Comparison of ENCODE assay signal across 8 cellular contexts in genomic region chr22:24424001-24424900, GRCh38. TPM values are rescaled to one million over a fixed set of nuclear protein-coding genes. Genes with fewer than 3 reads are reported as not detected.
DNase-seq lines count a peak whose midpoint lies in the region; ATAC-seq and TF ChIP-seq lines count a peak whose summit lies in the region.

No MANE protein-coding gene starts in this region.

- intact Hi-C loops in CD4-positive, alpha-beta memory T cell (cut with micrococcal nuclease) = loop anchor here (1.0 to 5.0 kb wide), 4 partner anchors 10 to 333 kb away; no protein-coding TSS in a partner anchor
- intact Hi-C loops in ascending aorta (cut with DNase I) = loop anchor here (5.0 to 10.0 kb wide), 2 partner anchors 78 to 331 kb away; no protein-coding TSS in a partner anchor
- intact Hi-C loops in aorta (cut with DNase I) = loop anchor here (5.0 kb wide), 2 partner anchors 78 to 98 kb away; no protein-coding TSS in a partner anchor

- peak in 4 of 5 donors; percentile 32 to 50 (median 48) for DNase-seq in CD4-positive, alpha-beta memory T cell
- DNase-seq in ascending aorta (ENCODE audit: low spot score in 2 of 2) (no peak), kidney epithelial cell (ENCODE audit: low read depth) (no peak), aorta (no peak), NCI-H2107 treated with DMSO at 0.1 percent for 48 hours (lab: John Stamatoyannopoulos, UW; ENCODE audit: unreplicated experiment) (no peak)
- DNase-seq in stimulated activated CD8-positive, alpha-beta memory T cell treated with anti-CD3 and anti-CD28 coated beads, Interleukin-4, amount 100 ng/mL, for 48 hours = peak; percentile 62

- no peak overlapping the region for H3K27ac ChIP-seq in CD4-positive, alpha-beta memory T cell (ENCODE audit: low read depth, low read length)
- H3K27ac ChIP-seq in ascending aorta (no peak overlapping the region), aorta (ENCODE audit: low read depth in 1 of 2, low read length in 2 of 2) (no peak overlapping the region)

- POLR2A ChIA-PET in CD4-positive, alpha-beta memory T cell (lab: Charles Lee; ENCODE audit: partially characterized antibody) = interaction anchor here (1.0 to 4.3 kb wide), 6 partner anchors 11 to 131 kb away, joined by 4 to 25 read pairs (median 6); partner anchors contain the start of genes GUCD1 and SNRPD3

- H3K4me3 Mint-ChIP-seq in CD4-positive, alpha-beta memory T cell = peak overlapping the region; percentile 17 to 81 (median 48)

- ATAC-seq in aorta (ENCODE audit: low FRiP score) = no peak
- ATAC-seq in GM18909 (IDR thresholded peaks at IDR 0.05; ENCODE audit: poor library complexity, unreplicated experiment) = no peak

- H3K4me3 ChIP-seq in CD4-positive, alpha-beta memory T cell (ENCODE audit: low read length in 2 of 2) = peak overlapping the region in 1 of 2 donors; percentile 32
- H3K4me3 ChIP-seq in ascending aorta = peak overlapping the region; percentile 56 to 64
- H3K4me3 ChIP-seq in kidney epithelial cell (ENCODE audit: low read depth, low read length) = peak overlapping the region; percentile 32
- H3K4me3 ChIP-seq in aorta (ENCODE audit: low read length in 2 of 2) = peak overlapping the region in 1 of 2 donors; percentile 17

- no peaks in the 10 kb centered on the region for H3K36me3 ChIP-seq in CD4-positive, alpha-beta memory T cell (ENCODE audit: insufficient read depth, low read length)
- no peaks in the 10 kb centered on the region for H3K36me3 ChIP-seq in ascending aorta
- H3K36me3 ChIP-seq in kidney epithelial cell (ENCODE audit: control insufficient read depth, insufficient read depth, low read length) = no peaks in the 10 kb centered on the region
- no peaks in the 10 kb centered on the region for H3K36me3 ChIP-seq in aorta (ENCODE audit: control insufficient read depth in 1 of 2, insufficient read depth in 2 of 2, low read length in 1 of 2)

- H3K27ac Mint-ChIP-seq in CD4-positive, alpha-beta memory T cell = no peak overlapping the region

- peaks cover 0 to 12% of the 10 kb centered on the region in 2 donors for H3K36me3 Mint-ChIP-seq in CD4-positive, alpha-beta memory T cell

- H3K27me3 Mint-ChIP-seq in CD4-positive, alpha-beta memory T cell = no peaks in the 10 kb centered on the region

- peaks cover 31 to 48% (median 39%) of the 10 kb centered on the region in 4 donors for H3K4me1 Mint-ChIP-seq in CD4-positive, alpha-beta memory T cell

- 13 to 15% methylated on average over 74 to 105 of the region's 105 CpGs for WGBS in aorta, 2 donors

- CTCF ChIA-PET in CD4-positive, alpha-beta memory T cell (lab: Charles Lee; ENCODE audit: partially characterized antibody) = interaction anchor here (1.0 to 7.2 kb wide), 6 partner anchors 11 to 98 kb away, joined by 3 to 82 read pairs (median 10); no protein-coding TSS in a partner anchor

- no peaks in the 10 kb centered on the region for H3K9me3 ChIP-seq in CD4-positive, alpha-beta memory T cell (ENCODE audit: control insufficient read depth in 1 of 2, low read length in 2 of 2)
- H3K9me3 ChIP-seq in ascending aorta (no peaks in the 10 kb centered on the region), aorta (ENCODE audit: control insufficient read depth, low read length) (no peaks in the 10 kb centered on the region)

- H3K27me3 ChIP-seq in CD4-positive, alpha-beta memory T cell (ENCODE audit: insufficient read depth, low read length) = no peaks in the 10 kb centered on the region
- H3K27me3 ChIP-seq in ascending aorta (no peaks in the 10 kb centered on the region), kidney epithelial cell (ENCODE audit: control insufficient read depth, insufficient read depth, low read length) (peaks cover 30% of the 10 kb centered on the region), aorta (ENCODE audit: control insufficient read depth in 1 of 2, insufficient read depth in 2 of 2, low read length in 1 of 2) (no peaks in the 10 kb centered on the region)

- H3K4me1 ChIP-seq in CD4-positive, alpha-beta memory T cell (ENCODE audit: insufficient read depth, low read length) = peaks cover 44% of the 10 kb centered on the region
- H3K4me1 ChIP-seq in ascending aorta = no peaks in the 10 kb centered on the region
- no peaks in the 10 kb centered on the region for H3K4me1 ChIP-seq in aorta (ENCODE audit: control insufficient read depth in 1 of 2, insufficient read depth in 2 of 2, low read length in 2 of 2)

- peaks cover 0 to 6% (median 0%) of the 10 kb centered on the region in 8 donors for H3K9me3 Mint-ChIP-seq in CD4-positive, alpha-beta memory T cell

- TF ChIP-seq CTCF in ascending aorta (IDR thresholded peaks at IDR 0.05) = no peak
- TF ChIP-seq CTCF in kidney epithelial cell (IDR thresholded peaks at IDR 0.05; ENCODE audit: insufficient read depth, low read length, poor library complexity, severe bottlenecking) = no peak

TF ChIP-seq in PFSK-1, 5 proteins besides CTCF, POLR2A, EP300 and RAD21:
- TF ChIP-seq TAF1 (IDR thresholded peaks at IDR 0.05; ENCODE audit: borderline replicate concordance, insufficient read depth, low read length) (no peak), REST (IDR thresholded peaks at IDR 0.05; ENCODE audit: insufficient read depth in 1 of 2, low read depth in 2 of 2, low read length in 2 of 2) (no peak), POLR2AphosphoS5 (IDR thresholded peaks at IDR 0.05; ENCODE audit: low read depth, low read length) (no peak), SIN3A (IDR thresholded peaks at IDR 0.05; ENCODE audit: borderline replicate concordance, insufficient read depth, low read length) (no peak), FOXP2 (optimal IDR thresholded peaks at IDR 0.05; ENCODE audit: borderline replicate concordance, extremely low read depth, extremely low read length, insufficient read depth) (peak; percentile 34)

RNA-seq across cellular contexts. Expression of gene ADORA2A, which starts 3.1 kb away (rescaled TPM):
- 10 to 100 TPM; 34.5 to 35.0 TPM for total RNA-seq in CD4-positive, alpha-beta memory T cell
- 10 to 100 TPM; 66.7 to 74.7 TPM for polyA plus RNA-seq in CD4-positive, alpha-beta memory T cell
- 10.0 TPM for polyA plus RNA-seq in PFSK-1 (2012; ENCODE audit: insufficient read length, low read depth)
- 14.7 TPM for total RNA-seq in ascending aorta
- 0.21 and 0.46 TPM in 2 replicates for total RNA-seq in kidney epithelial cell
- 1 to 10 TPM; 4.5 to 5.1 TPM for total RNA-seq in aorta
- polyA plus RNA-seq in aorta = 1 to 10 TPM; 2.5 to 4.8 TPM

Comparison
In these comparisons a context has a peak if more than half of its experiments do, and no peak if none do; other contexts are left out.
1. DNase-seq: peak in CD4-positive, alpha-beta memory T cell (4 of 5) and stimulated activated CD8-positive, alpha-beta memory T cell treated with anti-CD3 and anti-CD28 coated beads, Interleukin-4, amount 100 ng/mL, for 48 hours (single experiment); none in ascending aorta (0 of 2), kidney epithelial cell (single experiment), aorta (0 of 2) and NCI-H2107 treated with DMSO at 0.1 percent for 48 hours (single experiment).